Comparison of ENCODE assay signal across 19 cellular contexts in the genomic region with DNA sequence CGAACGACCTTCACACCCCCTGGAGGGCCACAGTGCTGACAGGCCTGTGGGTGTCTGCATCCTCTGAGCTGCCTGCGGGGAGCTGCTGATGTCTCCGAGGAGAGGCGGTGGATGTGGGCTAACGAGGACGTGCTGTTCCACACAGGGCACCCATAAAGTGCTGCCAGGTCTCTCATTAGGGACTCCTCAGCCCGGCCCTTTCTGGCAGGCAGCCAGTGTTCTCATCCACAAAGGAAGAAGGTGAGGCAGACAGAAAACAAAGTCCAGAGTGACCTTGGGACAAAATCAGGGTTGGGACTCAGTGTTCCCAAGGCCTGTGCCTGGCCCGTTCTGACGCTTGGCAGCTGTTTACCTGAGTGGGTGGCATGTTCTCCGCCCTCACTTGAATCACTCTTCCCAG. TPM values are rescaled to one million over a fixed set of nuclear protein-coding genes. Genes with fewer than 3 reads are reported as not detected.
DNase-seq lines count a peak whose midpoint lies in the region; ATAC-seq and TF ChIP-seq lines count a peak whose summit lies in the region.
"Had no signal": no experiment of that assay in that cellular context is flagged by ENCODE, and none has a peak within 500 bp of the region (broad histone marks: within the 10 kb centered on the region; RNA-seq: fewer than 3 reads in every experiment).

No MANE protein-coding gene starts in this region.

- H3K9me3 ChIP-seq in SK-N-SH (no peaks in the 10 kb centered on the region), RWPE2 (ENCODE audit: severe bottlenecking) (no peaks in the 10 kb centered on the region), right cardiac atrium (ENCODE audit: control insufficient read depth, low read length) (no peaks in the 10 kb centered on the region), transverse colon (no peaks in the 10 kb centered on the region)
- H3K9me3 ChIP-seq: heart right ventricle had no signal

- no peak overlapping the region for H3K9ac ChIP-seq in SK-N-SH

- ATAC-seq in SK-N-SH treated with all-trans-retinoic acid at 6 μM for 48 hours (no peak), RWPE2 (ENCODE audit: low read depth) (peak; percentile 40), right cardiac atrium (peak; percentile 77 to 82), foreskin keratinocyte (no peak)
- ATAC-seq: stimulated activated memory B cell treated with anti-CD40 and anti-IgM and Interleukin-4, amounts not matched to agents 10 μg/mL and 1 μg/mL and 100 μg/mL, for 72 hours had no signal

- CTCF ChIA-PET in SK-N-SH (lab: Yijun Ruan, JAX): interaction anchor here (0.8 to 5.9 kb wide), 2 partner anchors 9 to 273 kb away, joined by 3 to 47 read pairs; no protein-coding TSS in a partner anchor

- in situ Hi-C loops in transverse colon (cut with MboI; ENCODE audit: low pct_ligation_motif_present in 1 of 4, low pct_unique_long_range_greater_than_20kb in 1 of 4, low sequenced_read_pairs in 3 of 4): no loop called here

- TF ChIP-seq POLR2A in transverse colon (IDR thresholded peaks at IDR 0.05) (peak; percentile 44), erythroblast (IDR thresholded peaks at IDR 0.05; ENCODE audit: low read length) (no peak)

- TF ChIP-seq EP300 in SK-N-SH (IDR thresholded peaks at IDR 0.05; ENCODE audit: borderline replicate concordance in 1 of 2, low read depth in 1 of 2, low read length in 1 of 2): no peak
- TF ChIP-seq EP300 in transverse colon (IDR thresholded peaks at IDR 0.05; ENCODE audit: low read depth): peak; percentile 90

- H3K9me2 ChIP-seq in SK-N-SH: no peaks in the 10 kb centered on the region

- DNase-seq in SK-N-SH (peak; percentile 28), RWPE2 (ENCODE audit: low spot score) (no peak), right cardiac atrium (peak; percentile 45 to 82 (median 59)), transverse colon (peak; percentile 92), foreskin keratinocyte (no peak), foreskin melanocyte (no peak), erythroblast (lab: John Stamatoyannopoulos, UW) (no peak)
- DNase-seq: activated gamma-delta T cell, cortex of kidney, HCEC 1CT, PC-9, T-helper 1 cell had no signal

- H3K27me3 ChIP-seq in SK-N-SH (ENCODE audit: insufficient read depth) (no peaks in the 10 kb centered on the region), RWPE2 (ENCODE audit: insufficient read depth, poor library complexity, severe bottlenecking) (no peaks in the 10 kb centered on the region), right cardiac atrium (ENCODE audit: control insufficient read depth, insufficient read depth) (no peaks in the 10 kb centered on the region), transverse colon (no peaks in the 10 kb centered on the region), foreskin keratinocyte (peaks cover 4% of the 10 kb centered on the region)
- H3K27me3 ChIP-seq: heart right ventricle had no signal

- no peaks in the 10 kb centered on the region for H4K20me1 ChIP-seq in SK-N-SH (ENCODE audit: insufficient read depth)

- H2AFZ ChIP-seq in SK-N-SH (ENCODE audit: low read depth): no peak overlapping the region
- H2AFZ ChIP-seq: PC-9 had no signal

- TF ChIP-seq CTCF in SK-N-SH (IDR thresholded peaks at IDR 0.05) (no peak), RWPE2 (IDR thresholded peaks at IDR 0.05; ENCODE audit: poor library complexity, severe bottlenecking) (no peak), transverse colon (IDR thresholded peaks at IDR 0.05) (no peak), foreskin keratinocyte (conservative IDR thresholded peaks at IDR 0.05) (no peak)

- H3K4me2 ChIP-seq in SK-N-SH: no peak overlapping the region
- H3K4me2 ChIP-seq: PC-9 had no signal

- H3K27ac ChIP-seq in SK-N-SH (ENCODE audit: low read depth in 2 of 2, low read length in 1 of 2): no peak overlapping the region; a peak in 1 of 4 replicates
- H3K27ac ChIP-seq in RWPE2 (ENCODE audit: poor library complexity, severe bottlenecking): no peak overlapping the region
- H3K27ac ChIP-seq in right cardiac atrium (ENCODE audit: low read length): no peak overlapping the region
- H3K27ac ChIP-seq in transverse colon: peak overlapping the region in 2 of 4 donors; percentile 4 to 47
- H3K27ac ChIP-seq in foreskin keratinocyte: no peak overlapping the region
- H3K27ac ChIP-seq: heart right ventricle, PC-9 had no signal

- intact Hi-C loops in right cardiac atrium (cut with DNase I) (no loop called here), transverse colon (cut with DNase I; ENCODE audit: low total_unique reads) (no loop called here)

- H3K4me3 ChIP-seq in SK-N-SH (ENCODE audit: low read depth in 2 of 2, low read length in 1 of 2): no peak overlapping the region
- no peak overlapping the region for H3K4me3 ChIP-seq in RWPE2 (ENCODE audit: severe bottlenecking)
- no peak overlapping the region for H3K4me3 ChIP-seq in right cardiac atrium (ENCODE audit: low read length)
- H3K4me3 ChIP-seq in transverse colon: no peak overlapping the region
- H3K4me3 ChIP-seq: heart right ventricle, PC-9 had no signal

- no peaks in the 10 kb centered on the region for H3F3A ChIP-seq in SK-N-SH (replicated peaks; ENCODE audit: insufficient read depth)

- POLR2A ChIA-PET in SK-N-SH (lab: Yijun Ruan, JAX): no interaction called here

- H3K36me3 ChIP-seq in SK-N-SH (replicated peaks in 1 of 2; ENCODE audit: control insufficient read depth in 1 of 2, insufficient read depth in 2 of 2, low read length in 1 of 2) (no peaks in the 10 kb centered on the region), RWPE2 (ENCODE audit: low read depth) (no peaks in the 10 kb centered on the region), transverse colon (no peaks in the 10 kb centered on the region)
- H3K36me3 ChIP-seq: heart right ventricle had no signal

- H3K4me1 ChIP-seq in SK-N-SH (ENCODE audit: control insufficient read depth in 1 of 2, insufficient read depth in 2 of 2, low read depth in 1 of 2, low read length in 1 of 2) (peaks cover 0 to 9% of the 10 kb centered on the region in 2 experiments; a peak in 1 of 4 replicates), RWPE2 (ENCODE audit: insufficient read depth, poor library complexity, severe bottlenecking) (no peaks in the 10 kb centered on the region), right cardiac atrium (ENCODE audit: control insufficient read depth, insufficient read depth, low read length) (no peaks in the 10 kb centered on the region), transverse colon (peaks cover 0 to 30% (median 14%) of the 10 kb centered on the region in 4 donors), foreskin keratinocyte (no peaks in the 10 kb centered on the region)

- TF ChIP-seq RAD21 in SK-N-SH (IDR thresholded peaks at IDR 0.05; ENCODE audit: low read length): no peak

- H3K79me2 ChIP-seq in SK-N-SH (ENCODE audit: insufficient read depth): no peaks in the 10 kb centered on the region

- 52% methylated on average over 7 of the region's 11 CpGs for WGBS in SK-N-SH (ENCODE audit: low lambda C conversion rate)
- WGBS in right cardiac atrium: 47% methylated on average over 11 of the region's 11 CpGs
- WGBS in transverse colon (ENCODE audit: low coverage in 1 of 2), 2 donors: 50 to 58% methylated on average over 1 to 11 of the region's 11 CpGs

TF ChIP-seq in SK-N-SH, 30 proteins besides CTCF, POLR2A, EP300 and RAD21 (continues in another document):
- no peak for TF ChIP-seq YY1 (IDR thresholded peaks at IDR 0.05; ENCODE audit: low read depth)
- no peak for TF ChIP-seq TAF1 (IDR thresholded peaks at IDR 0.05; ENCODE audit: borderline replicate concordance, low read depth, low read length)
- no peak for TF ChIP-seq USF2 (IDR thresholded peaks at IDR 0.05; ENCODE audit: borderline replicate concordance, low read depth, low read length)

TF ChIP-seq in SK-N-SH treated with all-trans-retinoic acid at 6 μM for 48 hours, 23 proteins besides CTCF, POLR2A, EP300 and RAD21:
- no peak for TF ChIP-seq ZNF70 (CRISPR knock-in tag; IDR thresholded peaks at IDR 0.05)
- no peak for TF ChIP-seq OSR1 (CRISPR knock-in tag; IDR thresholded peaks at IDR 0.05)
- no peak for TF ChIP-seq CREB5 (CRISPR knock-in tag; IDR thresholded peaks at IDR 0.05; ENCODE audit: low read depth)
- TF ChIP-seq ARNTL (CRISPR knock-in tag; IDR thresholded peaks at IDR 0.05; ENCODE audit: borderline replicate concordance, low read depth): no peak
- TF ChIP-seq, protein P1, sequence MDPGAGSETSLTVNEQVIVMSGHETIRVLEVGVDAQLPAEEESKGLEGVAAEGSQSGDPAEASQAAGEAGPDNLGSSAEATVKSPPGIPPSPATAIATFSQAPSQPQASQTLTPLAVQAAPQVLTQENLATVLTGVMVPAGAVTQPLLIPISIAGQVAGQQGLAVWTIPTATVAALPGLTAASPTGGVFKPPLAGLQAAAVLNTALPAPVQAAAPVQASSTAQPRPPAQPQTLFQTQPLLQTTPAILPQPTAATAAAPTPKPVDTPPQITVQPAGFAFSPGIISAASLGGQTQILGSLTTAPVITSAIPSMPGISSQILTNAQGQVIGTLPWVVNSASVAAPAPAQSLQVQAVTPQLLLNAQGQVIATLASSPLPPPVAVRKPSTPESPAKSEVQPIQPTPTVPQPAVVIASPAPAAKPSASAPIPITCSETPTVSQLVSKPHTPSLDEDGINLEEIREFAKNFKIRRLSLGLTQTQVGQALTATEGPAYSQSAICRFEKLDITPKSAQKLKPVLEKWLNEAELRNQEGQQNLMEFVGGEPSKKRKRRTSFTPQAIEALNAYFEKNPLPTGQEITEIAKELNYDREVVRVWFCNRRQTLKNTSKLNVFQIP (CRISPR knock-in tag; IDR thresholded peaks at IDR 0.05; ENCODE audit: borderline replicate concordance, low read depth): no peak
- no peak for TF ChIP-seq ISL1 (CRISPR knock-in tag; IDR thresholded peaks at IDR 0.05)
- no peak for TF ChIP-seq GLIS3 (CRISPR knock-in tag; IDR thresholded peaks at IDR 0.05)
- no peak for TF ChIP-seq ZFP3 (CRISPR knock-in tag; IDR thresholded peaks at IDR 0.05)
- no peak for TF ChIP-seq ZNF8 (CRISPR knock-in tag; IDR thresholded peaks at IDR 0.05)
- TF ChIP-seq CSDC2 (CRISPR knock-in tag; IDR thresholded peaks at IDR 0.05): no peak
- TF ChIP-seq ESRRG (CRISPR knock-in tag; IDR thresholded peaks at IDR 0.05): no peak

RNA-seq across cellular contexts. Expression of gene CARTPT, which starts 29.3 kb away (rescaled TPM):
- not detected in 2 replicates for polyA plus RNA-seq in SK-N-SH (2012; rRNA removed)
- polyA plus RNA-seq in SK-N-SH (2012; cell fraction: cytosol; rRNA removed): not detected in 2 replicates
- polyA plus RNA-seq in SK-N-SH (2012; cell fraction: nucleus; rRNA removed): not detected in 2 replicates
- total RNA-seq in right cardiac atrium: under 1 TPM in 1 of 4 donors, not detected in 3; 0.34 TPM
- polyA plus RNA-seq in right cardiac atrium: 0.29 TPM
- total RNA-seq in transverse colon: 10 to 100 TPM in 1 of 4 donors, 1 to 10 TPM in 1, not detected in 2; 4.4 to 41.9 TPM
- not detected in 2 replicates for total RNA-seq in foreskin keratinocyte
- polyA plus RNA-seq in foreskin keratinocyte: not detected in 2 replicates
- total RNA-seq: aorta, heart right ventricle, kidney epithelial cell, NCI-H460, osteocyte, PC-9 had no signal
- polyA plus RNA-seq: heart right ventricle had no signal

Comparison
In these comparisons a context has a peak if more than half of its experiments do, and no peak if none do; other contexts are left out.
1. DNase-seq: peak in SK-N-SH (single experiment), right cardiac atrium (3 of 3) and transverse colon (single experiment); none in RWPE2 (single experiment), foreskin keratinocyte (0 of 2), foreskin melanocyte (single experiment) and erythroblast (0 of 2).
2. ATAC-seq: peak in RWPE2 (single experiment) and right cardiac atrium (2 of 2); none in SK-N-SH treated with all-trans-retinoic acid at 6 μM for 48 hours (single experiment) and foreskin keratinocyte (single experiment).